In the genomic region with DNA sequence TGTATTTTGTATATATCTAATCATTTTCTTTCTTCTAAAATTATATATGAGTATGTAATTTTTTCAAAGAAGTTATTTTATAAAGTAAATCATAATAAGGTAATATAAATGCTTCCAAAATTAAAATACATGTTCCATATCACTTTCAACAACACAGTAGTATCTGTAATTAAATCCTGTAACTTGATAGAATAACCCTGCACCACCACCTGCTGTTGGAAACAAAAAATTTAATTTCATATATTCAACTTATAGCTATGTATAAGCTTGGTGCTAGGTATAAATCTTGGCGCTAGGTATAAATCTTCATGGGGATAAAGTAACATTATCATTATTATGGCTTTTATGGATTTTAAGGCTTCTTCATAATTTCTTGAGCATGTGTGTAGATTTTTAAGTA, we compare ENCODE assay signal across 1 cellular context.
TF ChIP-seq lines count a peak whose summit lies in the region.

No MANE protein-coding gene starts in this region.

TF ChIP-seq in IMR-90, 13 proteins besides CTCF, POLR2A, EP300 and RAD21:
- TF ChIP-seq SMC3 (IDR thresholded peaks at IDR 0.05; ENCODE audit: low read depth, low read length): peak; percentile 37; the same call in 1 of the 2 replicates
- no peak for TF ChIP-seq CEBPB (IDR thresholded peaks at IDR 0.05; ENCODE audit: low read depth, low read length)
- TF ChIP-seq, protein P1, sequence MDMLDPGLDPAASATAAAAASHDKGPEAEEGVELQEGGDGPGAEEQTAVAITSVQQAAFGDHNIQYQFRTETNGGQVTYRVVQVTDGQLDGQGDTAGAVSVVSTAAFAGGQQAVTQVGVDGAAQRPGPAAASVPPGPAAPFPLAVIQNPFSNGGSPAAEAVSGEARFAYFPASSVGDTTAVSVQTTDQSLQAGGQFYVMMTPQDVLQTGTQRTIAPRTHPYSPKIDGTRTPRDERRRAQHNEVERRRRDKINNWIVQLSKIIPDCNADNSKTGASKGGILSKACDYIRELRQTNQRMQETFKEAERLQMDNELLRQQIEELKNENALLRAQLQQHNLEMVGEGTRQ (IDR thresholded peaks at IDR 0.05; ENCODE audit: low read depth, low read length): no peak
- no peak for TF ChIP-seq BHLHE40 (IDR thresholded peaks at IDR 0.05; ENCODE audit: low read depth, low read length)
- no peak for TF ChIP-seq CHD1 (IDR thresholded peaks at IDR 0.05; ENCODE audit: low read depth, low read length)
